In genomic region chrX:74550295-74550802, GRCh38 we compare ENCODE assay signal across 1 cellular context.
TF ChIP-seq lines count a peak whose summit lies in the region.

No MANE protein-coding gene starts in this region.

TF ChIP-seq in HepG2, 621 proteins besides CTCF, POLR2A, EP300 and RAD21 (continued from another document and continues in another):
- TF ChIP-seq, protein P1, sequence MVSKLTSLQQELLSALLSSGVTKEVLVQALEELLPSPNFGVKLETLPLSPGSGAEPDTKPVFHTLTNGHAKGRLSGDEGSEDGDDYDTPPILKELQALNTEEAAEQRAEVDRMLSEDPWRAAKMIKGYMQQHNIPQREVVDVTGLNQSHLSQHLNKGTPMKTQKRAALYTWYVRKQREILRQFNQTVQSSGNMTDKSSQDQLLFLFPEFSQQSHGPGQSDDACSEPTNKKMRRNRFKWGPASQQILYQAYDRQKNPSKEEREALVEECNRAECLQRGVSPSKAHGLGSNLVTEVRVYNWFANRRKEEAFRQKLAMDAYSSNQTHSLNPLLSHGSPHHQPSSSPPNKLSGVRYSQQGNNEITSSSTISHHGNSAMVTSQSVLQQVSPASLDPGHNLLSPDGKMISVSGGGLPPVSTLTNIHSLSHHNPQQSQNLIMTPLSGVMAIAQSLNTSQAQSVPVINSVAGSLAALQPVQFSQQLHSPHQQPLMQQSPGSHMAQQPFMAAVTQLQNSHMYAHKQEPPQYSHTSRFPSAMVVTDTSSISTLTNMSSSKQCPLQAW (CRISPR knock-in tag; IDR thresholded peaks at IDR 0.05): 0 out of 2 replicates have a peak, but pooled peaks have one; percentile 25
- no peak for TF ChIP-seq ZXDC (CRISPR knock-in tag; IDR thresholded peaks at IDR 0.05)
- TF ChIP-seq ZBTB3 (CRISPR knock-in tag; IDR thresholded peaks at IDR 0.05; ENCODE audit: borderline replicate concordance, low read depth): no peak
- peak; percentile 76 for TF ChIP-seq MIXL1 (CRISPR knock-in tag; IDR thresholded peaks at IDR 0.05)
- TF ChIP-seq ZNF850 (CRISPR knock-in tag; conservative IDR thresholded peaks at IDR 0.05): no peak
- TF ChIP-seq XRCC5 (optimal IDR thresholded peaks at IDR 0.05; ENCODE audit: low read length): peak; percentile 74
- TF ChIP-seq SMC3 (IDR thresholded peaks at IDR 0.05; ENCODE audit: low read length): peak; percentile 48; the same call in 1 of the 2 replicates
- TF ChIP-seq ZNF3 (CRISPR knock-in tag; IDR thresholded peaks at IDR 0.05): no peak
- no peak for TF ChIP-seq RXRA (CRISPR knock-in tag; IDR thresholded peaks at IDR 0.05)
- TF ChIP-seq KDM1A (CRISPR knock-in tag; IDR thresholded peaks at IDR 0.05): no peak
- TF ChIP-seq, protein P2, sequence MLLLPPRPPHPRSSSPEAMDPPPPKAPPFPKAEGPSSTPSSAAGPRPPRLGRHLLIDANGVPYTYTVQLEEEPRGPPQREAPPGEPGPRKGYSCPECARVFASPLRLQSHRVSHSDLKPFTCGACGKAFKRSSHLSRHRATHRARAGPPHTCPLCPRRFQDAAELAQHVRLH (CRISPR knock-in tag; IDR thresholded peaks at IDR 0.05; ENCODE audit: borderline replicate concordance, low read depth): peak; percentile 29; the same call in 1 of the 2 replicates
- no peak for TF ChIP-seq NFKBIZ (CRISPR knock-in tag; IDR thresholded peaks at IDR 0.05)
- TF ChIP-seq, protein P3, sequence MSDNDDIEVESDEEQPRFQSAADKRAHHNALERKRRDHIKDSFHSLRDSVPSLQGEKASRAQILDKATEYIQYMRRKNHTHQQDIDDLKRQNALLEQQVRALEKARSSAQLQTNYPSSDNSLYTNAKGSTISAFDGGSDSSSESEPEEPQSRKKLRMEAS (IDR thresholded peaks at IDR 0.05): no peak
- TF ChIP-seq CBX5 (CRISPR knock-in tag; IDR thresholded peaks at IDR 0.05; ENCODE audit: borderline replicate concordance): peak; percentile 20; the same call in 1 of the 2 replicates
- peak; percentile 43 for TF ChIP-seq ZMYM4 (CRISPR knock-in tag; IDR thresholded peaks at IDR 0.05)
- no peak for TF ChIP-seq MXD3 (CRISPR knock-in tag; IDR thresholded peaks at IDR 0.05)
- TF ChIP-seq GABPB1 (CRISPR knock-in tag; IDR thresholded peaks at IDR 0.05): peak; percentile 49
- TF ChIP-seq SP4 (CRISPR knock-in tag; IDR thresholded peaks at IDR 0.05): no peak
- TF ChIP-seq ZNF790 (CRISPR knock-in tag; IDR thresholded peaks at IDR 0.05; ENCODE audit: borderline replicate concordance): no peak
- peak; percentile 75 for TF ChIP-seq KDM2A (CRISPR knock-in tag; IDR thresholded peaks at IDR 0.05; ENCODE audit: borderline replicate concordance, low read depth)
- TF ChIP-seq ZNF230 (CRISPR knock-in tag; IDR thresholded peaks at IDR 0.05): peak; percentile 90; the same call in 1 of the 2 replicates
- TF ChIP-seq SMAD3 (CRISPR knock-in tag; IDR thresholded peaks at IDR 0.05): no peak
- TF ChIP-seq STAG1 (CRISPR knock-in tag; IDR thresholded peaks at IDR 0.05): peak; percentile 83
- 0 out of 2 replicates have a peak, but pooled peaks have one; percentile 32 for TF ChIP-seq ERF (CRISPR knock-in tag; IDR thresholded peaks at IDR 0.05)
- TF ChIP-seq, protein P4, sequence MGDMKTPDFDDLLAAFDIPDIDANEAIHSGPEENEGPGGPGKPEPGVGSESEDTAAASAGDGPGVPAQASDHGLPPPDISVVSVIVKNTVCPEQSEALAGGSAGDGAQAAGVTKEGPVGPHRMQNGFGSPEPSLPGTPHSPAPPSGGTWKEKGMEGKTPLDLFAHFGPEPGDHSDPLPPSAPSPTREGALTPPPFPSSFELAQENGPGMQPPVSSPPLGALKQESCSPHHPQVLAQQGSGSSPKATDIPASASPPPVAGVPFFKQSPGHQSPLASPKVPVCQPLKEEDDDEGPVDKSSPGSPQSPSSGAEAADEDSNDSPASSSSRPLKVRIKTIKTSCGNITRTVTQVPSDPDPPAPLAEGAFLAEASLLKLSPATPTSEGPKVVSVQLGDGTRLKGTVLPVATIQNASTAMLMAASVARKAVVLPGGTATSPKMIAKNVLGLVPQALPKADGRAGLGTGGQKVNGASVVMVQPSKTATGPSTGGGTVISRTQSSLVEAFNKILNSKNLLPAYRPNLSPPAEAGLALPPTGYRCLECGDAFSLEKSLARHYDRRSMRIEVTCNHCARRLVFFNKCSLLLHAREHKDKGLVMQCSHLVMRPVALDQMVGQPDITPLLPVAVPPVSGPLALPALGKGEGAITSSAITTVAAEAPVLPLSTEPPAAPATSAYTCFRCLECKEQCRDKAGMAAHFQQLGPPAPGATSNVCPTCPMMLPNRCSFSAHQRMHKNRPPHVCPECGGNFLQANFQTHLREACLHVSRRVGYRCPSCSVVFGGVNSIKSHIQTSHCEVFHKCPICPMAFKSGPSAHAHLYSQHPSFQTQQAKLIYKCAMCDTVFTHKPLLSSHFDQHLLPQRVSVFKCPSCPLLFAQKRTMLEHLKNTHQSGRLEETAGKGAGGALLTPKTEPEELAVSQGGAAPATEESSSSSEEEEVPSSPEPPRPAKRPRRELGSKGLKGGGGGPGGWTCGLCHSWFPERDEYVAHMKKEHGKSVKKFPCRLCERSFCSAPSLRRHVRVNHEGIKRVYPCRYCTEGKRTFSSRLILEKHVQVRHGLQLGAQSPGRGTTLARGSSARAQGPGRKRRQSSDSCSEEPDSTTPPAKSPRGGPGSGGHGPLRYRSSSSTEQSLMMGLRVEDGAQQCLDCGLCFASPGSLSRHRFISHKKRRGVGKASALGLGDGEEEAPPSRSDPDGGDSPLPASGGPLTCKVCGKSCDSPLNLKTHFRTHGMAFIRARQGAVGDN (CRISPR knock-in tag; IDR thresholded peaks at IDR 0.05): peak; percentile 31; the same call in 1 of the 2 replicates
- TF ChIP-seq PPARG (CRISPR knock-in tag; conservative IDR thresholded peaks at IDR 0.05): no peak
- TF ChIP-seq ZNF567 (CRISPR knock-in tag; IDR thresholded peaks at IDR 0.05; ENCODE audit: borderline replicate concordance): no peak
- no peak for TF ChIP-seq ZNF260 (CRISPR knock-in tag; IDR thresholded peaks at IDR 0.05; ENCODE audit: borderline replicate concordance, low read depth)
- TF ChIP-seq, protein P5, sequence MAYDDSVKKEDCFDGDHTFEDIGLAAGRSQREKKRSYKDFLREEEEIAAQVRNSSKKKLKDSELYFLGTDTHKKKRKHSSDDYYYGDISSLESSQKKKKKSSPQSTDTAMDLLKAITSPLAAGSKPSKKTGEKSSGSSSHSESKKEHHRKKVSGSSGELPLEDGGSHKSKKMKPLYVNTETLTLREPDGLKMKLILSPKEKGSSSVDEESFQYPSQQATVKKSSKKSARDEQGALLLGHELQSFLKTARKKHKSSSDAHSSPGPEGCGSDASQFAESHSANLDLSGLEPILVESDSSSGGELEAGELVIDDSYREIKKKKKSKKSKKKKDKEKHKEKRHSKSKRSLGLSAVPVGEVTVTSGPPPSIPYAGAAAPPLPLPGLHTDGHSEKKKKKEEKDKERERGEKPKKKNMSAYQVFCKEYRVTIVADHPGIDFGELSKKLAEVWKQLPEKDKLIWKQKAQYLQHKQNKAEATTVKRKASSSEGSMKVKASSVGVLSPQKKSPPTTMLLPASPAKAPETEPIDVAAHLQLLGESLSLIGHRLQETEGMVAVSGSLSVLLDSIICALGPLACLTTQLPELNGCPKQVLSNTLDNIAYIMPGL (CRISPR knock-in tag; IDR thresholded peaks at IDR 0.05; ENCODE audit: borderline replicate concordance in 1 of 2, low read depth in 1 of 2): peak; percentile 52 to 81; a peak in 3 of 4 replicates
- peak; percentile 48; the same call in 1 of the 2 replicates for TF ChIP-seq ZNF788 (CRISPR knock-in tag; IDR thresholded peaks at IDR 0.05; ENCODE audit: borderline replicate concordance)
- TF ChIP-seq IRX3 (CRISPR knock-in tag; IDR thresholded peaks at IDR 0.05; ENCODE audit: borderline replicate concordance, low read depth): no peak
- no peak for TF ChIP-seq SP1 (IDR thresholded peaks at IDR 0.05)
- no peak for TF ChIP-seq SP1 (CRISPR knock-in tag; IDR thresholded peaks at IDR 0.05)
- TF ChIP-seq ZNF614 (CRISPR knock-in tag; IDR thresholded peaks at IDR 0.05; ENCODE audit: borderline replicate concordance): 0 out of 2 replicates have a peak, but pooled peaks have one; percentile 20
- TF ChIP-seq, protein P6, sequence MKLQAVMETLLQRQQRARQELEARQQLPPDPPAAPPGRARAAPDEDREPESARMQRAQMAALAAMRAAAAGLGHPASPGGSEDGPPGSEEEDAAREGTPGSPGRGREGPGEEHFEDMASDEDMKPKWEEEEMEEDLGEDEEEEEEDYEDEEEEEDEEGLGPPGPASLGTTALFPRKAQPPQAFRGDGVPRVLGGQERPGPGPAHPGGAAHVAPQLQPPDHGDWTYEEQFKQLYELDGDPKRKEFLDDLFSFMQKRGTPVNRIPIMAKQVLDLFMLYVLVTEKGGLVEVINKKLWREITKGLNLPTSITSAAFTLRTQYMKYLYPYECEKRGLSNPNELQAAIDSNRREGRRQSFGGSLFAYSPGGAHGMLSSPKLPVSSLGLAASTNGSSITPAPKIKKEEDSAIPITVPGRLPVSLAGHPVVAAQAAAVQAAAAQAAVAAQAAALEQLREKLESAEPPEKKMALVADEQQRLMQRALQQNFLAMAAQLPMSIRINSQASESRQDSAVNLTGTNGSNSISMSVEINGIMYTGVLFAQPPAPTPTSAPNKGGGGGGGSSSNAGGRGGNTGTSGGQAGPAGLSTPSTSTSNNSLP (IDR thresholded peaks at IDR 0.05; ENCODE audit: low read depth, low read length): peak; percentile 94
- 0 out of 2 replicates have a peak, but pooled peaks have one; percentile 26 for TF ChIP-seq SALL1 (CRISPR knock-in tag; IDR thresholded peaks at IDR 0.05)
- TF ChIP-seq, protein P7, sequence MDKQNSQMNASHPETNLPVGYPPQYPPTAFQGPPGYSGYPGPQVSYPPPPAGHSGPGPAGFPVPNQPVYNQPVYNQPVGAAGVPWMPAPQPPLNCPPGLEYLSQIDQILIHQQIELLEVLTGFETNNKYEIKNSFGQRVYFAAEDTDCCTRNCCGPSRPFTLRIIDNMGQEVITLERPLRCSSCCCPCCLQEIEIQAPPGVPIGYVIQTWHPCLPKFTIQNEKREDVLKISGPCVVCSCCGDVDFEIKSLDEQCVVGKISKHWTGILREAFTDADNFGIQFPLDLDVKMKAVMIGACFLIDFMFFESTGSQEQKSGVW (CRISPR knock-in tag; IDR thresholded peaks at IDR 0.05; ENCODE audit: borderline replicate concordance): no peak
- no peak for TF ChIP-seq HIVEP1 (CRISPR knock-in tag; IDR thresholded peaks at IDR 0.05)
- TF ChIP-seq CREB1 (IDR thresholded peaks at IDR 0.05): no peak
- no peak for TF ChIP-seq CREB1 (CRISPR knock-in tag; IDR thresholded peaks at IDR 0.05)
- TF ChIP-seq TEAD3 (CRISPR knock-in tag; optimal IDR thresholded peaks at IDR 0.05; ENCODE audit: borderline replicate concordance): peak; percentile 13
- no peak for TF ChIP-seq ZNF18 (CRISPR knock-in tag; IDR thresholded peaks at IDR 0.05; ENCODE audit: insufficient replicate concordance)
- no peak for TF ChIP-seq ZNF34 (CRISPR knock-in tag; IDR thresholded peaks at IDR 0.05; ENCODE audit: borderline replicate concordance)
- TF ChIP-seq, protein P8, sequence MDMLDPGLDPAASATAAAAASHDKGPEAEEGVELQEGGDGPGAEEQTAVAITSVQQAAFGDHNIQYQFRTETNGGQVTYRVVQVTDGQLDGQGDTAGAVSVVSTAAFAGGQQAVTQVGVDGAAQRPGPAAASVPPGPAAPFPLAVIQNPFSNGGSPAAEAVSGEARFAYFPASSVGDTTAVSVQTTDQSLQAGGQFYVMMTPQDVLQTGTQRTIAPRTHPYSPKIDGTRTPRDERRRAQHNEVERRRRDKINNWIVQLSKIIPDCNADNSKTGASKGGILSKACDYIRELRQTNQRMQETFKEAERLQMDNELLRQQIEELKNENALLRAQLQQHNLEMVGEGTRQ (IDR thresholded peaks at IDR 0.05; ENCODE audit: low read depth, low read length): no peak
- TF ChIP-seq, protein P8 (CRISPR knock-in tag; IDR thresholded peaks at IDR 0.05; ENCODE audit: borderline replicate concordance): no peak
- no peak for TF ChIP-seq FOXK2 (IDR thresholded peaks at IDR 0.05)
